In the genomic region with DNA sequence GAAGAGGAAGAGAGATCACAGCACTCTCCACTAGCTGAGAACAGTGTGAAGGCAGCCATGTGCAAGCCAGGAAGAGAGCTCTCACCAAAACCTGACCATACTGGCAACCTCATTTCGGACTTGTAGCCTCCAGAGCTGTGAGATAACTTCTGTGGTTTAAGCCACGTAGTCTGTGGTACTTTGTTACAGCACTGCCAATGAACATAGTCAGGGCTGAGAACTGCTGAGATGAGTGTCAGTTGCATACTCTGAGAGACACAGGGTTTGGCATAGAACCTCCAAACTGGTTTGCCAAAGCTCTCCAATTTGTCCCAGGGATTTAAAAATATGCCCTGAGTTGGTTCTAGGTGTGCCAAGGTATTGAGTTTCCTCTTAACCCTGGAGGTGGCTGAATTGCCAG, we compare ENCODE assay signal across 17 cellular contexts.
DNase-seq lines count a peak whose midpoint lies in the region; ATAC-seq and TF ChIP-seq lines count a peak whose summit lies in the region.
"Had no signal": no experiment of that assay in that cellular context is flagged by ENCODE, and none has a peak within 500 bp of the region (broad histone marks: within the 10 kb centered on the region; RNA-seq: fewer than 3 reads in every experiment).

No MANE protein-coding gene starts in this region.

- peak overlapping the region; percentile 54; the same call in 1 of the 2 replicates for H3K27ac ChIP-seq in C4-2B
- H3K27ac ChIP-seq: BLaER1 treated with 17β-estradiol and CSF1 and Interleukin-3, amounts not matched to agents 10 nM and 100 nM had no signal

- TF ChIP-seq CTCF in C4-2B (conservative IDR thresholded peaks at IDR 0.05): no peak

- no peak for ATAC-seq in GM19324 (IDR thresholded peaks at IDR 0.05; ENCODE audit: low FRiP score, unreplicated experiment)
- ATAC-seq: HCT116, HepG2 had no signal

- DNase-seq in M059J (ENCODE audit: low read depth) (peak; percentile 55), RPMI7951 (ENCODE audit: low read depth) (peak; percentile 15), iris pigment epithelial cell (ENCODE audit: low read depth) (peak; percentile 6), NCI-H2081 treated with DMSO at 0.1 percent for 48 hours (lab: John Stamatoyannopoulos, UW) (no peak), SHP77 (lab: John Stamatoyannopoulos, UW) (no peak), RKO (ENCODE audit: low spot score) (no peak)
- DNase-seq: 8988T; Caco-2; CD4-positive, CD25-positive, alpha-beta regulatory T cell; GOT3; H7; HFFc6 had no signal

Comparison
In these comparisons a context has a peak if more than half of its experiments do, and no peak if none do; other contexts are left out.
1. DNase-seq: peak in M059J (single experiment), RPMI7951 (single experiment) and iris pigment epithelial cell (single experiment); none in NCI-H2081 treated with DMSO at 0.1 percent for 48 hours (single experiment), SHP77 (0 of 2) and RKO (single experiment).